ENCODE assay signal across 21 cellular contexts in the genomic region with DNA sequence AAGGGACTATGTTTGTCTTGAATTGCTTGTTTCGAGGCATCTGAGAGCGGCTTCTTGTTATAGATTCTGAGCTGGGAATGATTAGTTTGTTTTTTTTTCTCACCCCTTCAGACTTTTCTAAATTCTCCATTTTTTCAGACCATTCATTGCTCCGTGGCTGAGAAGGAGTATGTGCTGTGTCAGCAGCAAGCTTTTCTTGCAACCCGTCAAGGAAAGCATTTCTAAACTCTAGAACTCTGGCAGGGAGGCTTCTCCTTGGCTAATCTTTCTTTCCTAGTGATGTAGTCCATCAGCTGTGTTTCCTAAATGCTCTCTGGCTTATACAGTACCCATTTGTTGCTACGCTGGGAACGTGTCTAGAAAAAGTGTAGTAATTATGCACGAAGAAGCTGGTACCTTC.
"Had no signal": no experiment of that assay in that cellular context is flagged by ENCODE, and none has a peak within 500 bp of the region (broad histone marks: within the 10 kb centered on the region; RNA-seq: fewer than 3 reads in every experiment).

No MANE protein-coding gene starts in this region.

- H3K4me3 ChIP-seq: left ventricle myocardium inferior, mucosa of descending colon, pancreas, stomach, thoracic aorta had no signal

- ATAC-seq: activated CD8-positive, alpha-beta T cell treated with anti-CD3 and anti-CD28 coated beads, Interleukin-2, amount 10 ng/mL, durations not matched to agents 7 days and 5 days; foreskin keratinocyte; mucosa of descending colon; sciatic nerve; stimulated activated effector memory CD8-positive, alpha-beta T cell treated with anti-CD3 and anti-CD28 coated beads, Interleukin-12 subunit alpha, Interleukin-12 subunit beta, amount 100 ng/mL, for 72 hours had no signal

- DNase-seq: activated CD4-positive, alpha-beta T cell treated with anti-CD3 and anti-CD28 coated beads, Interleukin-2, amount 10 ng/mL, durations not matched to agents 24 days and 14 days; activated CD8-positive, alpha-beta T cell treated with anti-CD3 and anti-CD28 coated beads, Interleukin-2, amount 10 ng/mL, durations not matched to agents 7 days and 5 days; activated naive CD4-positive, alpha-beta T cell treated with anti-CD3 and anti-CD28 coated beads for 36 hours; activated T-cell treated with anti-CD3 and anti-CD28 coated beads, Interleukin-2, amount 50 U/mL, for 24 hours; anterior cingulate cortex; brain microvascular endothelial cell; cortex of kidney; foreskin keratinocyte; glutamatergic neuron; left ventricle myocardium inferior; mammary epithelial cell; mucosa of descending colon; naive B cell; pancreas; stimulated activated CD4-positive, alpha-beta T cell treated with anti-CD3 and anti-CD28 coated beads, Interleukin-4, amount 100 ng/mL, for 24 hours; stomach; T-helper 1 cell; T-helper 9 cell had no signal
